In the genomic region with DNA sequence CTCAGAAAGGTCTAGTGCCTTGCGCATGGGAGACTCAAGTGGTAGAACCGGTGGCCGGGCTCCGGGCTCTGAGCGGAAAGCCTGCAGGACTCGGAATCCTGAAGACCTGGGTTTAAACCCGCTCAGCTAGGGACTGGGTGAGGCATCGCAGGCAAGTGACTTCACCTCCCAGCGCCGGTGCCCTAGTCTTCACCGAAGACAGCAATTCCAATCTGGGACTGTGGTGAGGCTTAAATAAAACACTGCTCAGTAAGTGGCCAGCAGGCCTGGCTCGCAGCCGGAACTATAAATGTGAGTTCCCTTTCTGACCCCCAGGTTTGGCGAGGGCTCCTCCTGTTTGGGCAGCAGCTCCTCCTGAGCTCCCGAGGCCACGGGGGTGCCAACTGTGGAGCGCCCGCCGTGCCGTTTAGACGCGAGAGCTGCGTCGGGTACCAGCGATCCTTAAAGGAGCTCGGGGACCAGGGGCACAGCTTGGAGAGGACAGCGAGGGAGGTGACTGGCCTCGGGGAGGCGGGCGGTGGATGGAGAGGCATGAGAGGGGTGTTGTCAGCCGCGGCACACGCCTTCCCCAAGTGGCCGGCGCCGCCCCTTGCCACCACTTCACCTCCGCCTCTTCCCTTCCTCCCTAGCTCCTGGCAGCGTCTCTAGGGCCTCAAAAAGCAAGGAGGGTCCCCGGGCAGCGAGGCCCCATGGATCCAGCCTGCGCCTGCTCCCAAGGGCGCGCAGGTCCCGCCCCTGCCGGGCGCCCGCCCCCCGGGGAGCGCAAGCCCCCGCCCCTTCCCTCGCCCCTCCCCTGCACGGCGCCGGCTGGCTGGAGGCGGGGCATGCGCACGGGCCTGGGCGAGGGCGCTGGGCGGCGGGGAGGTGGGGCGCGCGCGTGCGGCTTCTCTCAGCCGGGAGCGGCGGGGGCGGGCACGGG, we compare ENCODE assay signal across 1 cellular context.
TF ChIP-seq lines count a peak whose summit lies in the region.

No MANE protein-coding gene starts in this region.

TF ChIP-seq in HEK293, 187 proteins besides CTCF, POLR2A, EP300 and RAD21 (continued from another document and continues in another):
- TF ChIP-seq ZNF157 (tag by site-specific recombination; IDR thresholded peaks at IDR 0.05) (no peak), ZNF521 (tag by site-specific recombination; IDR thresholded peaks at IDR 0.05) (no peak), SCRT2 (tag by site-specific recombination; IDR thresholded peaks at IDR 0.05) (0 out of 2 replicates have a peak, but pooled peaks have one; percentile 13), ZFP41 (tag by site-specific recombination; IDR thresholded peaks at IDR 0.05; ENCODE audit: borderline replicate concordance) (no peak), ZNF366 (tag by site-specific recombination; conservative IDR thresholded peaks at IDR 0.05) (peak; percentile 58), ZNF510 (tag by site-specific recombination; IDR thresholded peaks at IDR 0.05; ENCODE audit: insufficient replicate concordance) (no peak), ZNF426 (tag by site-specific recombination; IDR thresholded peaks at IDR 0.05) (no peak), ZNF292 (tag by site-specific recombination; IDR thresholded peaks at IDR 0.05; ENCODE audit: borderline replicate concordance, low read depth) (no peak), ZNF248 (tag by site-specific recombination; IDR thresholded peaks at IDR 0.05) (no peak), OVOL3 (tag by site-specific recombination; IDR thresholded peaks at IDR 0.05) (no peak), ZNF747 (tag by site-specific recombination; IDR thresholded peaks at IDR 0.05) (no peak), ZNF37A (tag by site-specific recombination; IDR thresholded peaks at IDR 0.05) (no peak), SP2 (tag by site-specific recombination; IDR thresholded peaks at IDR 0.05) (peak; percentile 75), GLIS1 (tag by site-specific recombination; IDR thresholded peaks at IDR 0.05) (peak; percentile 86), ZFP69B (tag by site-specific recombination; IDR thresholded peaks at IDR 0.05) (no peak), KLF16 (tag by site-specific recombination; IDR thresholded peaks at IDR 0.05) (peak; percentile 92), ZBTB48 (tag by site-specific recombination; IDR thresholded peaks at IDR 0.05) (peak; percentile 92), ZFP37 (tag by site-specific recombination; IDR thresholded peaks at IDR 0.05) (peak; percentile 62; the same call in 1 of the 2 replicates), SP7 (tag by site-specific recombination; IDR thresholded peaks at IDR 0.05) (peak; percentile 68), ZNF155 (tag by site-specific recombination; IDR thresholded peaks at IDR 0.05) (no peak), ZFHX2 (tag by site-specific recombination; conservative IDR thresholded peaks at IDR 0.05) (peak; percentile 50; the same call in 1 of the 2 replicates), ZNF514 (tag by site-specific recombination; IDR thresholded peaks at IDR 0.05) (no peak), ZIC2 (tag by site-specific recombination; IDR thresholded peaks at IDR 0.05) (peak; percentile 77), ZNF701 (tag by site-specific recombination; IDR thresholded peaks at IDR 0.05) (no peak), ZNF544 (tag by site-specific recombination; IDR thresholded peaks at IDR 0.05) (no peak), ZNF239 (tag by site-specific recombination; IDR thresholded peaks at IDR 0.05) (no peak), ZNF140 (tag by site-specific recombination; IDR thresholded peaks at IDR 0.05) (no peak)
- TF ChIP-seq, protein P1, sequence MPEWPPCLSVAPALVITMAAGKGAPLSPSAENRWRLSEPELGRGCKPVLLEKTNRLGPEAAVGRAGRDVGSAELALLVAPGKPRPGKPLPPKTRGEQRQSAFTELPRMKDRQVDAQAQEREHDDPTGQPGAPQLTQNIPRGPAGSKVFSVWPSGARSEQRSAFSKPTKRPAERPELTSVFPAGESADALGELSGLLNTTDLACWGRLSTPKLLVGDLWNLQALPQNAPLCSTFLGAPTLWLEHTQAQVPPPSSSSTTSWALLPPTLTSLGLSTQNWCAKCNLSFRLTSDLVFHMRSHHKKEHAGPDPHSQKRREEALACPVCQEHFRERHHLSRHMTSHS (tag by site-specific recombination; IDR thresholded peaks at IDR 0.05): no peak
- TF ChIP-seq, protein P2, sequence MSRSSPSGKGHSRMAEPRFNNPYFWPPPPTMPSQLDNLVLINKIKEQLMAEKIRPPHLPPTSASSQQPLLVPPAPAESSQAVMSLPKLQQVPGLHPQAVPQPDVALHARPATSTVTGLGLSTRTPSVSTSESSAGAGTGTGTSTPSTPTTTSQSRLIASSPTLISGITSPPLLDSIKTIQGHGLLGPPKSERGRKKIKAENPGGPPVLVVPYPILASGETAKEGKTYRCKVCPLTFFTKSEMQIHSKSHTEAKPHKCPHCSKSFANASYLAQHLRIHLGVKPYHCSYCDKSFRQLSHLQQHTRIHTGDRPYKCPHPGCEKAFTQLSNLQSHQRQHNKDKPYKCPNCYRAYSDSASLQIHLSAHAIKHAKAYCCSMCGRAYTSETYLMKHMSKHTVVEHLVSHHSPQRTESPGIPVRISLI (tag by site-specific recombination; IDR thresholded peaks at IDR 0.05): no peak
- TF ChIP-seq, protein P3, sequence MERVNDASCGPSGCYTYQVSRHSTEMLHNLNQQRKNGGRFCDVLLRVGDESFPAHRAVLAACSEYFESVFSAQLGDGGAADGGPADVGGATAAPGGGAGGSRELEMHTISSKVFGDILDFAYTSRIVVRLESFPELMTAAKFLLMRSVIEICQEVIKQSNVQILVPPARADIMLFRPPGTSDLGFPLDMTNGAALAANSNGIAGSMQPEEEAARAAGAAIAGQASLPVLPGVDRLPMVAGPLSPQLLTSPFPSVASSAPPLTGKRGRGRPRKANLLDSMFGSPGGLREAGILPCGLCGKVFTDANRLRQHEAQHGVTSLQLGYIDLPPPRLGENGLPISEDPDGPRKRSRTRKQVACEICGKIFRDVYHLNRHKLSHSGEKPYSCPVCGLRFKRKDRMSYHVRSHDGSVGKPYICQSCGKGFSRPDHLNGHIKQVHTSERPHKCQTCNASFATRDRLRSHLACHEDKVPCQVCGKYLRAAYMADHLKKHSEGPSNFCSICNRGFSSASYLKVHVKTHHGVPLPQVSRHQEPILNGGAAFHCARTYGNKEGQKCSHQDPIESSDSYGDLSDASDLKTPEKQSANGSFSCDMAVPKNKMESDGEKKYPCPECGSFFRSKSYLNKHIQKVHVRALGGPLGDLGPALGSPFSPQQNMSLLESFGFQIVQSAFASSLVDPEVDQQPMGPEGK (tag by site-specific recombination; IDR thresholded peaks at IDR 0.05): peak; percentile 62
- TF ChIP-seq, protein P4, sequence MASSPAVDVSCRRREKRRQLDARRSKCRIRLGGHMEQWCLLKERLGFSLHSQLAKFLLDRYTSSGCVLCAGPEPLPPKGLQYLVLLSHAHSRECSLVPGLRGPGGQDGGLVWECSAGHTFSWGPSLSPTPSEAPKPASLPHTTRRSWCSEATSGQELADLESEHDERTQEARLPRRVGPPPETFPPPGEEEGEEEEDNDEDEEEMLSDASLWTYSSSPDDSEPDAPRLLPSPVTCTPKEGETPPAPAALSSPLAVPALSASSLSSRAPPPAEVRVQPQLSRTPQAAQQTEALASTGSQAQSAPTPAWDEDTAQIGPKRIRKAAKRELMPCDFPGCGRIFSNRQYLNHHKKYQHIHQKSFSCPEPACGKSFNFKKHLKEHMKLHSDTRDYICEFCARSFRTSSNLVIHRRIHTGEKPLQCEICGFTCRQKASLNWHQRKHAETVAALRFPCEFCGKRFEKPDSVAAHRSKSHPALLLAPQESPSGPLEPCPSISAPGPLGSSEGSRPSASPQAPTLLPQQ (tag by site-specific recombination; IDR thresholded peaks at IDR 0.05): peak; percentile 55; the same call in 1 of the 2 replicates
- TF ChIP-seq, protein P5, sequence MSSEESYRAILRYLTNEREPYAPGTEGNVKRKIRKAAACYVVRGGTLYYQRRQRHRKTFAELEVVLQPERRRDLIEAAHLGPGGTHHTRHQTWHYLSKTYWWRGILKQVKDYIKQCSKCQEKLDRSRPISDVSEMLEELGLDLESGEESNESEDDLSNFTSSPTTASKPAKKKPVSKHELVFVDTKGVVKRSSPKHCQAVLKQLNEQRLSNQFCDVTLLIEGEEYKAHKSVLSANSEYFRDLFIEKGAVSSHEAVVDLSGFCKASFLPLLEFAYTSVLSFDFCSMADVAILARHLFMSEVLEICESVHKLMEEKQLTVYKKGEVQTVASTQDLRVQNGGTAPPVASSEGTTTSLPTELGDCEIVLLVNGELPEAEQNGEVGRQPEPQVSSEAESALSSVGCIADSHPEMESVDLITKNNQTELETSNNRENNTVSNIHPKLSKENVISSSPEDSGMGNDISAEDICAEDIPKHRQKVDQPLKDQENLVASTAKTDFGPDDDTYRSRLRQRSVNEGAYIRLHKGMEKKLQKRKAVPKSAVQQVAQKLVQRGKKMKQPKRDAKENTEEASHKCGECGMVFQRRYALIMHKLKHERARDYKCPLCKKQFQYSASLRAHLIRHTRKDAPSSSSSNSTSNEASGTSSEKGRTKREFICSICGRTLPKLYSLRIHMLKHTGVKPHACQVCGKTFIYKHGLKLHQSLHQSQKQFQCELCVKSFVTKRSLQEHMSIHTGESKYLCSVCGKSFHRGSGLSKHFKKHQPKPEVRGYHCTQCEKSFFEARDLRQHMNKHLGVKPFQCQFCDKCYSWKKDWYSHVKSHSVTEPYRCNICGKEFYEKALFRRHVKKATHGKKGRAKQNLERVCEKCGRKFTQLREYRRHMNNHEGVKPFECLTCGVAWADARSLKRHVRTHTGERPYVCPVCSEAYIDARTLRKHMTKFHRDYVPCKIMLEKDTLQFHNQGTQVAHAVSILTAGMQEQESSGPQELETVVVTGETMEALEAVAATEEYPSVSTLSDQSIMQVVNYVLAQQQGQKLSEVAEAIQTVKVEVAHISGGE (tag by site-specific recombination; conservative IDR thresholded peaks at IDR 0.05; ENCODE audit: low read depth): peak; percentile 39; the same call in 1 of the 2 replicates
- TF ChIP-seq, protein P6, sequence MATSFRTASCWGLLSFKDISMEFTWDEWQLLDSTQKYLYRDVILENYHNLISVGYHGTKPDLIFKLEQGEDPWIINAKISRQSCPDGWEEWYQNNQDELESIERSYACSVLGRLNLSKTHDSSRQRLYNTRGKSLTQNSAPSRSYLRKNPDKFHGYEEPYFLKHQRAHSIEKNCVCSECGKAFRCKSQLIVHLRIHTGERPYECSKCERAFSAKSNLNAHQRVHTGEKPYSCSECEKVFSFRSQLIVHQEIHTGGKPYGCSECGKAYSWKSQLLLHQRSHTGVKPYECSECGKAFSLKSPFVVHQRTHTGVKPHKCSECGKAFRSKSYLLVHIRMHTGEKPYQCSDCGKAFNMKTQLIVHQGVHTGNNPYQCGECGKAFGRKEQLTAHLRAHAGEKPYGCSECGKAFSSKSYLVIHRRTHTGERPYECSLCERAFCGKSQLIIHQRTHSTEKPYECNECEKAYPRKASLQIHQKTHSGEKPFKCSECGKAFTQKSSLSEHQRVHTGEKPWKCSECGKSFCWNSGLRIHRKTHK (tag by site-specific recombination; IDR thresholded peaks at IDR 0.05): no peak
- TF ChIP-seq, protein P7, sequence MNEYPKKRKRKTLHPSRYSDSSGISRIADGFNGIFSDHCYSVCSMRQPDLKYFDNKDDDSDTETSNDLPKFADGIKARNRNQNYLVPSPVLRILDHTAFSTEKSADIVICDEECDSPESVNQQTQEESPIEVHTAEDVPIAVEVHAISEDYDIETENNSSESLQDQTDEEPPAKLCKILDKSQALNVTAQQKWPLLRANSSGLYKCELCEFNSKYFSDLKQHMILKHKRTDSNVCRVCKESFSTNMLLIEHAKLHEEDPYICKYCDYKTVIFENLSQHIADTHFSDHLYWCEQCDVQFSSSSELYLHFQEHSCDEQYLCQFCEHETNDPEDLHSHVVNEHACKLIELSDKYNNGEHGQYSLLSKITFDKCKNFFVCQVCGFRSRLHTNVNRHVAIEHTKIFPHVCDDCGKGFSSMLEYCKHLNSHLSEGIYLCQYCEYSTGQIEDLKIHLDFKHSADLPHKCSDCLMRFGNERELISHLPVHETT (tag by site-specific recombination; IDR thresholded peaks at IDR 0.05): no peak
- TF ChIP-seq, protein P8, sequence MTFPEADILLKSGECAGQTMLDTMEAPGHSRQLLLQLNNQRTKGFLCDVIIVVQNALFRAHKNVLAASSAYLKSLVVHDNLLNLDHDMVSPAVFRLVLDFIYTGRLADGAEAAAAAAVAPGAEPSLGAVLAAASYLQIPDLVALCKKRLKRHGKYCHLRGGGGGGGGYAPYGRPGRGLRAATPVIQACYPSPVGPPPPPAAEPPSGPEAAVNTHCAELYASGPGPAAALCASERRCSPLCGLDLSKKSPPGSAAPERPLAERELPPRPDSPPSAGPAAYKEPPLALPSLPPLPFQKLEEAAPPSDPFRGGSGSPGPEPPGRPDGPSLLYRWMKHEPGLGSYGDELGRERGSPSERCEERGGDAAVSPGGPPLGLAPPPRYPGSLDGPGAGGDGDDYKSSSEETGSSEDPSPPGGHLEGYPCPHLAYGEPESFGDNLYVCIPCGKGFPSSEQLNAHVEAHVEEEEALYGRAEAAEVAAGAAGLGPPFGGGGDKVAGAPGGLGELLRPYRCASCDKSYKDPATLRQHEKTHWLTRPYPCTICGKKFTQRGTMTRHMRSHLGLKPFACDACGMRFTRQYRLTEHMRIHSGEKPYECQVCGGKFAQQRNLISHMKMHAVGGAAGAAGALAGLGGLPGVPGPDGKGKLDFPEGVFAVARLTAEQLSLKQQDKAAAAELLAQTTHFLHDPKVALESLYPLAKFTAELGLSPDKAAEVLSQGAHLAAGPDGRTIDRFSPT (tag by site-specific recombination; IDR thresholded peaks at IDR 0.05): peak; percentile 26; the same call in 1 of the 2 replicates
- TF ChIP-seq, protein P9, sequence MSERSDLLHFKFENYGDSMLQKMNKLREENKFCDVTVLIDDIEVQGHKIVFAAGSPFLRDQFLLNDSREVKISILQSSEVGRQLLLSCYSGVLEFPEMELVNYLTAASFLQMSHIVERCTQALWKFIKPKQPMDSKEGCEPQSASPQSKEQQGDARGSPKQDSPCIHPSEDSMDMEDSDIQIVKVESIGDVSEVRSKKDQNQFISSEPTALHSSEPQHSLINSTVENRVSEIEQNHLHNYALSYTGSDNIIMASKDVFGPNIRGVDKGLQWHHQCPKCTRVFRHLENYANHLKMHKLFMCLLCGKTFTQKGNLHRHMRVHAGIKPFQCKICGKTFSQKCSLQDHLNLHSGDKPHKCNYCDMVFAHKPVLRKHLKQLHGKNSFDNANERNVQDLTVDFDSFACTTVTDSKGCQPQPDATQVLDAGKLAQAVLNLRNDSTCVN (tag by site-specific recombination; optimal IDR thresholded peaks at IDR 0.05): peak; percentile 67
- TF ChIP-seq, protein P10, sequence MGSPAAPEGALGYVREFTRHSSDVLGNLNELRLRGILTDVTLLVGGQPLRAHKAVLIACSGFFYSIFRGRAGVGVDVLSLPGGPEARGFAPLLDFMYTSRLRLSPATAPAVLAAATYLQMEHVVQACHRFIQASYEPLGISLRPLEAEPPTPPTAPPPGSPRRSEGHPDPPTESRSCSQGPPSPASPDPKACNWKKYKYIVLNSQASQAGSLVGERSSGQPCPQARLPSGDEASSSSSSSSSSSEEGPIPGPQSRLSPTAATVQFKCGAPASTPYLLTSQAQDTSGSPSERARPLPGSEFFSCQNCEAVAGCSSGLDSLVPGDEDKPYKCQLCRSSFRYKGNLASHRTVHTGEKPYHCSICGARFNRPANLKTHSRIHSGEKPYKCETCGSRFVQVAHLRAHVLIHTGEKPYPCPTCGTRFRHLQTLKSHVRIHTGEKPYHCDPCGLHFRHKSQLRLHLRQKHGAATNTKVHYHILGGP (tag by site-specific recombination; IDR thresholded peaks at IDR 0.05): no peak
